In the genomic region with DNA sequence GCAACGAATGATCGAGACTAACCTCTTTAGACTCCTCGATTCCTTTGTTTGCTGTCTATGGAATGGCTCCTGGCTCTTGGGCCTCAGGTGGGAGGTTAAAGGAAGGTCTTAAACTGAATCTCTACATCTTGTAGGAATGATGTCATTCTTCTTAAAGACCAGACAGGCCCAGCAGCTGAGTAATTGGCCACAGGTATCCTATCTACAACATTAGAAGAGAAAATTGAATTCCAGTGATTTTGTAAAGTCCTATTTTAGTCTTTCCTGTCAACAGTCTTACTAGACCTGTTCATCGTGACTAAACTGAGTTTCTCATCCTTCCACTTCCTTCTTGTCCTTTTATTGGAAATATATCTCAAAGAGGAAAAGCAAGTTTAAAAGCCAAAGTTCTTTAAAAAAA, we compare ENCODE assay signal across 29 cellular contexts.
"Had no signal": no experiment of that assay in that cellular context is flagged by ENCODE, and none has a peak within 500 bp of the region (broad histone marks: within the 10 kb centered on the region; RNA-seq: fewer than 3 reads in every experiment).

No MANE protein-coding gene starts in this region.

- H3K27me3 Mint-ChIP-seq: naive B cell; natural killer cell treated with Interleukin-12 subunit alpha and Interleukin-12 subunit beta and Interleukin-15 and Interleukin-18, amount 100 ng/mL, for 72 hours; progenitor cell of endocrine pancreas had no signal

- H3K4me1 Mint-ChIP-seq: immature natural killer cell, mesothelial cell of epicardium, naive B cell had no signal

- H3K27ac Mint-ChIP-seq: effector memory CD8-positive, alpha-beta T cell; mesothelial cell of epicardium; natural killer cell treated with Interleukin-12 subunit alpha and Interleukin-12 subunit beta and Interleukin-15 and Interleukin-18, amount 100 ng/mL, for 72 hours; progenitor cell of endocrine pancreas had no signal

- H3K36me3 Mint-ChIP-seq: immature natural killer cell; natural killer cell treated with Interleukin-12 subunit alpha and Interleukin-12 subunit beta and Interleukin-15 and Interleukin-18, amount 100 ng/mL, for 72 hours had no signal

- FAIRE-seq: endometrium, small intestine, urothelium cell line had no signal

- H3K27ac ChIP-seq: neutrophil, parathyroid adenoma, right lobe of liver, stomach, thyroid gland, upper lobe of left lung had no signal

- H3K27me3 ChIP-seq: neutrophil, right lobe of liver, stomach, thyroid gland, upper lobe of left lung had no signal

- H3K4me1 ChIP-seq: parathyroid adenoma, right lobe of liver, thyroid gland had no signal

- H2AFZ ChIP-seq: parathyroid adenoma had no signal

- H3K9ac ChIP-seq: parathyroid adenoma had no signal

- DNase-seq: cerebellar nuclear complex; cortex of kidney; effector memory CD8-positive, alpha-beta T cell; foreskin melanocyte; hypothalamus; immature natural killer cell; islet precursor cell; mesenchymal stem cell; mucosa of descending colon; naive B cell; right lobe of liver; small intestine; stimulated activated CD4-positive, alpha-beta T cell treated with anti-CD3 and anti-CD28 coated beads, Interleukin-12 subunit alpha, Interleukin-12 subunit beta, amount 100 ng/mL, for 4 hours; stimulated activated CD4-positive, alpha-beta T cell treated with anti-CD3 and anti-CD28 coated beads, Interleukin-1b, Interleukin-23, amount 100 ng/mL, for 48 hours; stimulated activated CD4-positive, alpha-beta T cell treated with anti-CD3 and anti-CD28 coated beads, Interleukin-4, amount 100 ng/mL, for 1 hour; stimulated activated CD8-positive, alpha-beta memory T cell treated with anti-CD3 and anti-CD28 coated beads, Interleukin-4, amount 100 ng/mL, for 48 hours; stimulated activated naive CD4-positive, alpha-beta T cell; stomach; thyroid gland had no signal

- H3K9me3 Mint-ChIP-seq: effector memory CD8-positive, alpha-beta T cell; immature natural killer cell; mesothelial cell of epicardium; naive B cell; natural killer cell treated with Interleukin-12 subunit alpha and Interleukin-12 subunit beta and Interleukin-15 and Interleukin-18, amount 100 ng/mL, for 72 hours; neural crest cell had no signal

- H3K4me3 Mint-ChIP-seq: effector memory CD8-positive, alpha-beta T cell; immature natural killer cell; mesothelial cell of epicardium; naive B cell; natural killer cell treated with Interleukin-12 subunit alpha and Interleukin-12 subunit beta and Interleukin-15 and Interleukin-18, amount 100 ng/mL, for 72 hours; neural crest cell had no signal

- H3K79me2 ChIP-seq: parathyroid adenoma had no signal

- H3K4me3 ChIP-seq: lung, mucosa of descending colon, right lobe of liver, stomach, thyroid gland, upper lobe of left lung had no signal

- H3K9me3 ChIP-seq: mucosa of descending colon, neutrophil, right lobe of liver, stomach, thyroid gland, upper lobe of left lung had no signal

- H3K36me3 ChIP-seq: neutrophil, right lobe of liver had no signal
